21 cellular contexts compared by ENCODE assay signal in genomic region chr10:117619200-117619599, GRCh38.
"Had no signal": no experiment of that assay in that cellular context is flagged by ENCODE, and none has a peak within 500 bp of the region (broad histone marks: within the 10 kb centered on the region; RNA-seq: fewer than 3 reads in every experiment).

No MANE protein-coding gene starts in this region.

- H3K4me1 Mint-ChIP-seq: activated B cell treated with CpG ODN at 0.5 μM for 24 hours; activated CD4-positive, alpha-beta memory T cell treated with anti-CD3 and anti-CD28 coated beads, Interleukin-2, amount 10 ng/mL, durations not matched to agents 7 days and 5 days; central memory CD8-positive, alpha-beta T cell had no signal

- H3K4me3 Mint-ChIP-seq: activated B cell treated with CpG ODN at 0.5 μM for 24 hours; activated CD4-positive, alpha-beta memory T cell treated with anti-CD3 and anti-CD28 coated beads, Interleukin-2, amount 10 ng/mL, durations not matched to agents 7 days and 5 days; activated T-cell treated with anti-CD3 and anti-CD28 coated beads, Interleukin-2, amount 50 U/mL, for 24 hours; brain; central memory CD8-positive, alpha-beta T cell; nephron; stimulated activated naive CD8-positive, alpha-beta T cell treated with anti-CD3 and anti-CD28 coated beads, Interleukin-15, Interleukin-2, amounts not matched to agents 100 ng/mL and 50 ng/mL, for 24 hours; T-helper 2 cell treated with Interferon-gamma antibody and Interleukin-4, amounts not matched to agents 5 μg/mL and 100 μg/mL, for 36 hours had no signal

- H3K4me3 ChIP-seq: coronary artery, skin epidermis, tibial nerve had no signal

- H3K9me3 ChIP-seq: tibial nerve had no signal

- H3K9me3 Mint-ChIP-seq: activated B cell treated with CpG ODN at 0.5 μM for 24 hours; activated CD4-positive, alpha-beta memory T cell treated with anti-CD3 and anti-CD28 coated beads, Interleukin-2, amount 10 ng/mL, durations not matched to agents 7 days and 5 days; activated T-cell treated with anti-CD3 and anti-CD28 coated beads, Interleukin-2, amount 50 U/mL, for 24 hours; activated T-helper 2 cell treated with anti-CD3 and anti-CD28 coated beads, Interferon-gamma antibody, Interleukin-2, Interleukin-4, amounts not matched to agents 10 μg/mL and 5 μg/mL and 100 μg/mL, durations not matched to agents 14 hours and 24 hours and 36 hours; brain; central memory CD8-positive, alpha-beta T cell; nephron; stimulated activated naive CD8-positive, alpha-beta T cell treated with anti-CD3 and anti-CD28 coated beads, Interleukin-15, Interleukin-2, amounts not matched to agents 100 ng/mL and 50 ng/mL, for 24 hours; T-helper 2 cell treated with Interferon-gamma antibody and Interleukin-4, amounts not matched to agents 5 μg/mL and 100 μg/mL, for 36 hours had no signal

- H3K4me1 ChIP-seq: tibial nerve had no signal

- H3K36me3 Mint-ChIP-seq: brain had no signal

- ATAC-seq: left lobe of liver had no signal

- H3K27ac Mint-ChIP-seq: activated B cell treated with CpG ODN at 0.5 μM for 24 hours; activated CD4-positive, alpha-beta memory T cell treated with anti-CD3 and anti-CD28 coated beads, Interleukin-2, amount 10 ng/mL, durations not matched to agents 7 days and 5 days; activated T-cell treated with anti-CD3 and anti-CD28 coated beads, Interleukin-2, amount 50 U/mL, for 24 hours; activated T-helper 2 cell treated with anti-CD3 and anti-CD28 coated beads, Interferon-gamma antibody, Interleukin-2, Interleukin-4, amounts not matched to agents 10 μg/mL and 5 μg/mL and 100 μg/mL, durations not matched to agents 14 hours and 24 hours and 36 hours; progenitor cell of endocrine pancreas; stimulated activated naive CD8-positive, alpha-beta T cell treated with anti-CD3 and anti-CD28 coated beads, Interleukin-15, Interleukin-2, amounts not matched to agents 100 ng/mL and 50 ng/mL, for 24 hours; T-helper 2 cell treated with Interferon-gamma antibody and Interleukin-4, amounts not matched to agents 5 μg/mL and 100 μg/mL, for 36 hours had no signal

- H3K36me3 ChIP-seq: tibial nerve had no signal

- DNase-seq: activated B cell treated with CpG ODN at 0.5 μM for 24 hours; activated CD4-positive, alpha-beta memory T cell treated with anti-CD3 and anti-CD28 coated beads, Interleukin-2, amount 10 ng/mL, durations not matched to agents 7 days and 5 days; activated CD4-positive, alpha-beta T cell treated with anti-CD3 and anti-CD28 coated beads for 4 hours; activated naive CD4-positive, alpha-beta T cell treated with Interleukin-2 at 50 U/mL for 16 hours; activated T-cell treated with anti-CD3 and anti-CD28 coated beads, Interleukin-2, amount 50 U/mL, for 24 hours; foreskin melanocyte; glutamatergic neuron; hippocampal formation; midbrain; occipital lobe had no signal

- H3K27me3 ChIP-seq: tibial nerve had no signal

- H3K27ac ChIP-seq: coronary artery, skin epidermis, tibial nerve had no signal
